In the genomic region with DNA sequence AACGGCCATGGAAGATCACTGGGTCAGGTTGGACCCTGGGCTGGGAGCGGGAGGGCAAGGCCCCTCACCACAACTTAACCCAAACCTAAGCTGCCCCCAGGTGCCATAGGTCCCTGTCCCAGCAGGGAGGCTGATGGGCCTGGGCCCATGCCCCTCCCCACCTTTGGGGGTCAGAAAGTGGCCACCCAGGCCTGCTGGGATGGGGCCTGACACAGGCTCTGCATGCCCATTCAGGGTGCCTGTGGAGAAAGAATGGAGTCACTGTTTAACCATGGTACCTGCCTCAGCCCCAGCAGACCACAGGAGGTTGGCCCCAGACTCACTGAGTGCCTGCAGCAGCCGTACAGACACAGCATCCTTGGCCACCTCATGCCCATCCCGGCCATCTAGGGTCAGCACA, we compare ENCODE assay signal across 1 cellular context. TPM values are rescaled to one million over a fixed set of nuclear protein-coding genes. Genes with fewer than 3 reads are reported as not detected.
"Had no signal": no experiment of that assay in that cellular context is flagged by ENCODE, and none has a peak within 500 bp of the region (broad histone marks: within the 10 kb centered on the region; RNA-seq: fewer than 3 reads in every experiment).

No MANE protein-coding gene starts in this region.

RNA-seq across cellular contexts. Expression of a gene that starts 2.3 kb away (rescaled TPM):
- total RNA-seq: epithelial cell of proximal tubule had no signal
